In genomic region chr2:101893676-101894381, GRCh38 we compare ENCODE assay signal across 1 cellular context.
TF ChIP-seq lines count a peak whose summit lies in the region.

No MANE protein-coding gene starts in this region.

TF ChIP-seq in GM23338, 12 proteins besides CTCF, POLR2A, EP300 and RAD21 (continued from another document):
- peak; percentile 97 for TF ChIP-seq ZNF462 (CRISPR knock-in tag; IDR thresholded peaks at IDR 0.05)
